In genomic region chr2:18626958-18627650, GRCh38 we compare ENCODE assay signal across 1 cellular context.
TF ChIP-seq lines count a peak whose summit lies in the region.

No MANE protein-coding gene starts in this region.

TF ChIP-seq in SK-N-SH treated with all-trans-retinoic acid at 6 μM for 48 hours, 23 proteins besides CTCF, POLR2A, EP300 and RAD21 (continued from another document):
- TF ChIP-seq CSRNP3 (CRISPR knock-in tag; IDR thresholded peaks at IDR 0.05) (no peak), ZNF8 (CRISPR knock-in tag; IDR thresholded peaks at IDR 0.05) (no peak)
TF ChIP-seq in SK-N-SH treated with all-trans-retinoic acid at 6 μM for 48 hours: peak in this region for 4.
